36 cellular contexts compared by ENCODE assay signal in the genomic region with DNA sequence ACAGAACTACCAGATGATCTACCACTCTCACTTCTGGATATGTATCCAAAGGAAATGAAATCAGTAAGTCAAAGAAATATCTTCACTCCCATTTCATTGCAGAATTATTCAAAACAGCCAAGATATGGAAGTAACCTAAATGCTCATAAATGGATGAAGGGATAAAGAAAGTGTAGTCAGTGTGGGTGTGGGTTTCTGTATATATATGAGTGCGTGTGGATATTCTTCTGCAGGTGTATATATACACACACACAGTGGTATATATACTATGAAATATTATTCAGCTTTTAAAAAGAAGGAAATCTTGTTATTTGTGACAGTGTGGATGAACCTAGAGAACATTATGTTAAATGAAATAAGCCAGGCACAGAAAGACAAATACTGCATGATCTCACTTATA.
"Had no signal": no experiment of that assay in that cellular context is flagged by ENCODE, and none has a peak within 500 bp of the region (broad histone marks: within the 10 kb centered on the region; RNA-seq: fewer than 3 reads in every experiment).

No MANE protein-coding gene starts in this region.

- H3K27ac ChIP-seq: adrenal gland, ascending aorta, body of pancreas, brain microvascular endothelial cell, breast epithelium, cardiac muscle cell, colonic mucosa had no signal

- DNase-seq: activated effector memory CD4-positive, alpha-beta T cell treated with anti-CD3 and anti-CD28 coated beads, Interleukin-2, amount 50 U/mL, for 16 hours; activated effector memory CD4-positive, alpha-beta T cell treated with Interleukin-2 at 50 U/mL for 16 hours; activated gamma-delta T cell; activated gamma-delta T cell treated with Interleukin-2 at 50 U/mL for 16 hours; activated naive CD4-positive, alpha-beta T cell; activated naive CD4-positive, alpha-beta T cell treated with anti-CD3 and anti-CD28 coated beads for 36 hours; activated naive CD4-positive, alpha-beta T cell treated with anti-CD3 and anti-CD28 coated beads, Interleukin-2, amount 10 ng/mL, durations not matched to agents 7 days and 5 days; activated naive CD4-positive, alpha-beta T cell treated with anti-CD3 and anti-CD28 coated beads, Interleukin-2, amount 50 U/mL, for 16 hours; activated naive CD4-positive, alpha-beta T cell treated with Interleukin-2 at 50 U/mL for 16 hours; activated naive CD8-positive, alpha-beta T cell treated with anti-CD3 and anti-CD28 coated beads for 36 hours; activated naive CD8-positive, alpha-beta T cell treated with anti-CD3 and anti-CD28 coated beads, Interleukin-2, amount 10 ng/mL, durations not matched to agents 7 days and 5 days; activated naive CD8-positive, alpha-beta T cell treated with anti-CD3 and anti-CD28 coated beads, Interleukin-2, amount 50 U/mL, for 24 hours; activated T-cell treated with anti-CD3 and anti-CD28 coated beads, Interleukin-2, amount 50 U/mL, for 48 hours; activated T-cell treated with anti-CD3 and anti-CD28 coated beads, Interleukin-2, amount 50 U/mL, for 72 hours; adrenal gland; amniotic stem cell; amygdala; anterior cingulate cortex; aorta; body of pancreas; brain microvascular endothelial cell; caudate nucleus; central memory CD4-positive, alpha-beta T cell; cerebellar nuclear complex; colonic mucosa had no signal

- ATAC-seq: activated naive CD8-positive, alpha-beta T cell treated with anti-CD3 and anti-CD28 coated beads, Interleukin-2, amount 50 U/mL, for 24 hours; activated T-cell treated with anti-CD3 and anti-CD28 coated beads, Interleukin-2, amount 50 U/mL, for 72 hours; activated T-helper 17 cell treated with anti-CD3 and anti-CD28 coated beads, Interleukin-2, amount 50 U/mL, for 72 hours; body of pancreas had no signal

- H3K27ac Mint-ChIP-seq: activated naive CD4-positive, alpha-beta T cell treated with anti-CD3 and anti-CD28 coated beads for 36 hours; activated naive CD4-positive, alpha-beta T cell treated with anti-CD3 and anti-CD28 coated beads, Interleukin-2, amount 10 ng/mL, durations not matched to agents 7 days and 5 days; activated naive CD4-positive, alpha-beta T cell treated with anti-CD3 and anti-CD28 coated beads, Interleukin-2, amount 50 U/mL, for 24 hours; activated naive CD4-positive, alpha-beta T cell treated with anti-CD3 and anti-CD28 coated beads, Interleukin-2, amount 50 U/mL, for 72 hours; activated naive CD8-positive, alpha-beta T cell; activated naive CD8-positive, alpha-beta T cell treated with anti-CD3 and anti-CD28 coated beads for 36 hours; activated naive CD8-positive, alpha-beta T cell treated with anti-CD3 and anti-CD28 coated beads, Interleukin-2, amount 10 ng/mL, durations not matched to agents 7 days and 5 days; activated naive CD8-positive, alpha-beta T cell treated with anti-CD3 and anti-CD28 coated beads, Interleukin-2, amount 50 U/mL, for 24 hours; activated T-cell treated with anti-CD3 and anti-CD28 coated beads, Interleukin-2, amount 50 U/mL, for 72 hours; activated T-helper 1 cell treated with anti-CD3 and anti-CD28 coated beads, Interleukin-12 subunit alpha, Interleukin-12 subunit beta, Interleukin-2, Interleukin-4 antibody, amounts not matched to agents 30 ng/mL and 10 ng/mL and 1 ng/mL, durations not matched to agents 14 hours and 24 hours and 36 hours; activated T-helper 17 cell treated with anti-CD3 and anti-CD28 coated beads, Interleukin-2, amount 50 U/mL, for 72 hours; activated T-helper 2 cell treated with anti-CD3 and anti-CD28 coated beads, Interferon-gamma antibody, Interleukin-2, Interleukin-4, amounts not matched to agents 10 μg/mL and 5 μg/mL and 100 μg/mL, durations not matched to agents 14 hours and 24 hours and 36 hours; brain had no signal

- H3K9me3 Mint-ChIP-seq: activated naive CD4-positive, alpha-beta T cell treated with anti-CD3 and anti-CD28 coated beads for 36 hours; activated naive CD4-positive, alpha-beta T cell treated with anti-CD3 and anti-CD28 coated beads, Interleukin-2, amount 10 ng/mL, durations not matched to agents 7 days and 5 days; activated naive CD4-positive, alpha-beta T cell treated with anti-CD3 and anti-CD28 coated beads, Interleukin-2, amount 50 U/mL, for 24 hours; activated T-cell treated with anti-CD3 and anti-CD28 coated beads, Interleukin-2, amount 50 U/mL, for 72 hours; activated T-helper 1 cell treated with anti-CD3 and anti-CD28 coated beads, Interleukin-12 subunit alpha, Interleukin-12 subunit beta, Interleukin-2, Interleukin-4 antibody, amounts not matched to agents 30 ng/mL and 10 ng/mL and 1 ng/mL, durations not matched to agents 14 hours and 24 hours and 36 hours; activated T-helper 17 cell treated with anti-CD3 and anti-CD28 coated beads, Interleukin-2, amount 50 U/mL, for 72 hours; central memory CD8-positive, alpha-beta T cell had no signal

- H3K9me3 ChIP-seq: adrenal gland, ascending aorta, body of pancreas, breast epithelium, colonic mucosa had no signal

- H3K27me3 Mint-ChIP-seq: activated naive CD4-positive, alpha-beta T cell treated with anti-CD3 and anti-CD28 coated beads, Interleukin-2, amount 10 ng/mL, durations not matched to agents 7 days and 5 days; activated naive CD4-positive, alpha-beta T cell treated with anti-CD3 and anti-CD28 coated beads, Interleukin-2, amount 50 U/mL, for 24 hours; activated naive CD8-positive, alpha-beta T cell; activated naive CD8-positive, alpha-beta T cell treated with anti-CD3 and anti-CD28 coated beads for 36 hours; activated naive CD8-positive, alpha-beta T cell treated with anti-CD3 and anti-CD28 coated beads, Interleukin-2, amount 10 ng/mL, durations not matched to agents 7 days and 5 days; activated naive CD8-positive, alpha-beta T cell treated with anti-CD3 and anti-CD28 coated beads, Interleukin-2, amount 50 U/mL, for 24 hours; activated T-helper 17 cell treated with anti-CD3 and anti-CD28 coated beads, Interleukin-2, amount 50 U/mL, for 72 hours; brain; central memory CD8-positive, alpha-beta T cell had no signal

- H3K4me3 ChIP-seq: adrenal gland, ascending aorta, body of pancreas, breast epithelium, cardiac muscle cell, colonic mucosa had no signal

- H3K36me3 Mint-ChIP-seq: activated naive CD4-positive, alpha-beta T cell treated with anti-CD3 and anti-CD28 coated beads, Interleukin-2, amount 10 ng/mL, durations not matched to agents 7 days and 5 days had no signal

- H3K4me1 Mint-ChIP-seq: activated naive CD4-positive, alpha-beta T cell treated with anti-CD3 and anti-CD28 coated beads, Interleukin-2, amount 10 ng/mL, durations not matched to agents 7 days and 5 days; activated naive CD8-positive, alpha-beta T cell treated with anti-CD3 and anti-CD28 coated beads, Interleukin-2, amount 10 ng/mL, durations not matched to agents 7 days and 5 days; brain; central memory CD8-positive, alpha-beta T cell had no signal

- H3K4me3 Mint-ChIP-seq: activated naive CD4-positive, alpha-beta T cell treated with anti-CD3 and anti-CD28 coated beads for 36 hours; activated naive CD4-positive, alpha-beta T cell treated with anti-CD3 and anti-CD28 coated beads, Interleukin-2, amount 10 ng/mL, durations not matched to agents 7 days and 5 days; activated naive CD4-positive, alpha-beta T cell treated with anti-CD3 and anti-CD28 coated beads, Interleukin-2, amount 50 U/mL, for 24 hours; activated naive CD8-positive, alpha-beta T cell; activated naive CD8-positive, alpha-beta T cell treated with anti-CD3 and anti-CD28 coated beads for 36 hours; activated naive CD8-positive, alpha-beta T cell treated with anti-CD3 and anti-CD28 coated beads, Interleukin-2, amount 10 ng/mL, durations not matched to agents 7 days and 5 days; activated naive CD8-positive, alpha-beta T cell treated with anti-CD3 and anti-CD28 coated beads, Interleukin-2, amount 50 U/mL, for 24 hours; activated T-cell treated with anti-CD3 and anti-CD28 coated beads, Interleukin-2, amount 50 U/mL, for 72 hours; activated T-helper 1 cell treated with anti-CD3 and anti-CD28 coated beads, Interleukin-12 subunit alpha, Interleukin-12 subunit beta, Interleukin-2, Interleukin-4 antibody, amounts not matched to agents 30 ng/mL and 10 ng/mL and 1 ng/mL, durations not matched to agents 14 hours and 24 hours and 36 hours; activated T-helper 17 cell treated with anti-CD3 and anti-CD28 coated beads, Interleukin-2, amount 50 U/mL, for 72 hours; brain; central memory CD8-positive, alpha-beta T cell had no signal

- H3K36me3 ChIP-seq: adrenal gland, ascending aorta, brain microvascular endothelial cell, breast epithelium, cardiac muscle cell, colonic mucosa had no signal

- H3K4me1 ChIP-seq: ascending aorta, breast epithelium, colonic mucosa had no signal

- H3K27me3 ChIP-seq: adrenal gland, ascending aorta, body of pancreas, brain microvascular endothelial cell, breast epithelium, cardiac muscle cell, colonic mucosa had no signal
